Comparison of ENCODE assay signal across 8 cellular contexts in genomic region chr6:50816115-50816675, GRCh38. TPM values are rescaled to one million over a fixed set of nuclear protein-coding genes. Genes with fewer than 3 reads are reported as not detected.
DNase-seq lines count a peak whose midpoint lies in the region; ATAC-seq and TF ChIP-seq lines count a peak whose summit lies in the region.

No MANE protein-coding gene starts in this region.

- ATAC-seq in GM18520 (IDR thresholded peaks at IDR 0.05; ENCODE audit: unreplicated experiment) (peak; percentile 58), HG03060 (IDR thresholded peaks at IDR 0.05; ENCODE audit: low read depth, unreplicated experiment) (peak; percentile 66), right lobe of liver (peak; percentile 88 to 94 (median 91))

- H3K4me1 ChIP-seq in right lobe of liver: peaks cover 0 to 8% (median 3%) of the 10 kb centered on the region in 4 donors

- H3K36me3 ChIP-seq in right lobe of liver: no peaks in the 10 kb centered on the region

- peak overlapping the region; percentile 60 for H3K4me3 ChIP-seq in WI38 (ENCODE audit: low read depth, low read length)
- H3K4me3 ChIP-seq in right lobe of liver: peak overlapping the region; percentile 32 to 61 (median 48)

- TF ChIP-seq POLR2A in right lobe of liver (IDR thresholded peaks at IDR 0.05): no peak

- TF ChIP-seq CTCF in WI38 (IDR thresholded peaks at IDR 0.05; ENCODE audit: low read depth, low read length) (peak; percentile 74), right lobe of liver (IDR thresholded peaks at IDR 0.05) (peak; percentile 79 to 86 (median 82))

- H3K9me3 ChIP-seq in right lobe of liver: no peaks in the 10 kb centered on the region

- 0% methylated on average over 14 of the region's 14 CpGs for WGBS in right lobe of liver (ENCODE audit: insufficient coverage, low coverage, low lambda C conversion rate, missing lambda C conversion rate)

- peaks cover 9 to 44% of the 10 kb centered on the region in 2 donors for H3K27me3 ChIP-seq in right lobe of liver

- DNase-seq in AML-193 (lab: John Stamatoyannopoulos, UW) (peak; percentile 53 to 64), NCI-H2107 (lab: John Stamatoyannopoulos, UW) (peak; percentile 67), dedifferentiated amniotic fluid mesenchymal stem cell (ENCODE audit: extremely low spot score) (peak; percentile 69), right lobe of liver (peak; percentile 70 to 81 (median 72))
- peak; percentile 26 to 45 for DNase-seq in stimulated activated CD4-positive, alpha-beta T cell treated with anti-CD3 and anti-CD28 coated beads, Interleukin-4, amount 100 ng/mL, for 4 hours

- H3K27ac ChIP-seq in right lobe of liver: no peak overlapping the region

- intact Hi-C loops in right lobe of liver (cut with DNase I): loop anchor here in 1 of 2 donors (10.0 kb wide), 2 partner anchors 539 to 729 kb away; no protein-coding TSS in a partner anchor

RNA-seq across cellular contexts. Expression of gene TFAP2B, which starts 2.5 kb away (rescaled TPM):
- not detected for total RNA-seq in right lobe of liver
